ENCODE assay signal across 1 cellular context in genomic region chr4:39613093-39613656, GRCh38.
TF ChIP-seq lines count a peak whose summit lies in the region.

No MANE protein-coding gene starts in this region.

TF ChIP-seq in GM12878, 131 proteins besides CTCF, POLR2A, EP300 and RAD21 (continued from another document):
- TF ChIP-seq SRF (IDR thresholded peaks at IDR 0.05; ENCODE audit: low read depth in 2 of 2, low read length in 2 of 2) (no peak), ZNF592 (IDR thresholded peaks at IDR 0.05) (no peak), EZH2 (IDR thresholded peaks at IDR 0.05; ENCODE audit: borderline replicate concordance, control insufficient read depth, low read depth, low read length) (no peak)
